Comparison of ENCODE assay signal across 8 cellular contexts in the genomic region with DNA sequence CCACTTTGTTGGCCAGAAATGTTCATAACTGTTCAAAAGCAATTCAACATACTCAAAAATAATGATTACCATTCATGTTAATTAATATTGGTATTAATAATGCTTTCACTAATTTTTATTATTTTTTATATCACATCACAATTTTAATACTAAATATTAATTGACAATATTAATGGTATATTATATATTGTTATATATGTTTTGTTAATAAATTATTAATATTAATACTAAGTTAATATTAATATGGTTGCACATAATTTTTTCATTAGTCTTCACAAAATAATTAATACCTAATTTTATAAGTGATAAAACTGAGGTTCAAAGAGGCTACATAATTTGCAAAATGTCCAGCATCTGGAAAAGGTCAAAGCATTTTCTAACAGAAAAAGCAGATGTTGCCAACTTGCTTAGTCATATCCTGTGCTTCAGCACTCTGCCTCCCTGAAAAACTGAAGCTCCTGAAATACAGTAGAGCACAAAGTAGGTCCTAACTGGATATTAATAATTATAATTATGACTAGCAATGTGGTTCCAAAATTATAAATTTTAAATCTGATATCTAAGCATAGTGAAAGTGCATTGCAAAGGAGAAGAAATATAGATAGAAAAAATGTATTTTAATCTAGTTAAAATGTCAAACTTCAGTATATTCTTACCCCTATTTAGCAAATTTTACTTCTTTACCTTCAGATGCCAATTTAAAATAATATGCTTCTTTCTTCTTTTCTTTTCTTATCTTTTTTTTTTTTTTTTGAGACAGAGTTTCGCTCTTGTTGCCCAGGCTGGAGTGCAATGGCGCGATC.
DNase-seq lines count a peak whose midpoint lies in the region; ATAC-seq, FAIRE-seq and TF ChIP-seq lines count a peak whose summit lies in the region.

No MANE protein-coding gene starts in this region.

- DNase-seq in ELR (ENCODE audit: low read depth) (peak; percentile 85), NCI-H226 (peak; percentile 53), GM12878 (ENCODE audit: low read depth, low spot score) (no peak), mesenchymal stem cell (peak; percentile 76), islet precursor cell (no peak), cerebellar cortex (ENCODE audit: low spot score) (no peak)
- no peak for DNase-seq in NK-92 treated with Interleukin-12 subunit alpha and Interleukin-12 subunit beta, amount 100 ng/mL, for 24 hours (lab: John Stamatoyannopoulos, UW)
- no peak for DNase-seq in activated CD4-positive, alpha-beta memory T cell treated with anti-CD3 and anti-CD28 coated beads, Interleukin-2, amount 10 ng/mL, durations not matched to agents 7 days and 5 days

- H3K27me3 ChIP-seq in GM12878 (replicated peaks in 1 of 2; ENCODE audit: control insufficient read depth in 2 of 2, insufficient read depth in 2 of 2, low read length in 1 of 2) (no peaks in the 10 kb centered on the region), mesenchymal stem cell (ENCODE audit: control insufficient read depth in 1 of 2, insufficient read depth in 1 of 2, low read length in 2 of 2) (no peaks in the 10 kb centered on the region)

- no peak overlapping the region for H4K8ac ChIP-seq in mesenchymal stem cell (ENCODE audit: low read length)

- no peak overlapping the region for H3K4me3 Mint-ChIP-seq in activated CD4-positive, alpha-beta memory T cell treated with anti-CD3 and anti-CD28 coated beads, Interleukin-2, amount 10 ng/mL, durations not matched to agents 7 days and 5 days

- in situ Hi-C loops in GM12878 (cut with MboI): loop anchor here (5.0 kb wide), 1 partner anchor 82 kb away; no protein-coding TSS in a partner anchor

- peaks cover 25% of the 10 kb centered on the region for H3K4me1 Mint-ChIP-seq in activated CD4-positive, alpha-beta memory T cell treated with anti-CD3 and anti-CD28 coated beads, Interleukin-2, amount 10 ng/mL, durations not matched to agents 7 days and 5 days

- no peaks in the 10 kb centered on the region; the same call in 1 of the 3 replicates for H3K9me3 ChIP-seq in GM12878 (replicated peaks; ENCODE audit: control insufficient read depth, insufficient read depth, low read length)
- no peaks in the 10 kb centered on the region for H3K9me3 ChIP-seq in mesenchymal stem cell (ENCODE audit: control insufficient read depth, low read length)

- H3K9me3 Mint-ChIP-seq in activated CD4-positive, alpha-beta memory T cell treated with anti-CD3 and anti-CD28 coated beads, Interleukin-2, amount 10 ng/mL, durations not matched to agents 7 days and 5 days: no peaks in the 10 kb centered on the region

- H3K27me3 Mint-ChIP-seq in activated CD4-positive, alpha-beta memory T cell treated with anti-CD3 and anti-CD28 coated beads, Interleukin-2, amount 10 ng/mL, durations not matched to agents 7 days and 5 days: no peaks in the 10 kb centered on the region

- TF ChIP-seq POLR2A in GM12878 (IDR thresholded peaks at IDR 0.05; ENCODE audit: low read depth, low read length): no peak

- H2AK5ac ChIP-seq in mesenchymal stem cell (ENCODE audit: low read length, severe bottlenecking): no peak overlapping the region

- H3K4me1 ChIP-seq in GM12878 (ENCODE audit: control insufficient read depth, insufficient read depth, low read length) (peaks cover 36% of the 10 kb centered on the region), mesenchymal stem cell (ENCODE audit: control insufficient read depth, insufficient read depth, low read depth, low read length) (peaks cover 3% of the 10 kb centered on the region)

- 93% methylated on average over 3 of the region's 3 CpGs for WGBS in GM12878 (ENCODE audit: insufficient coverage, insufficient replicate concordance, low lambda C conversion rate, missing lambda C conversion rate)
- 100% methylated on average over 2 of the region's 3 CpGs for WGBS in mesenchymal stem cell

- H3K36me3 Mint-ChIP-seq in activated CD4-positive, alpha-beta memory T cell treated with anti-CD3 and anti-CD28 coated beads, Interleukin-2, amount 10 ng/mL, durations not matched to agents 7 days and 5 days (ENCODE audit: low read depth): no peaks in the 10 kb centered on the region

- no peak for TF ChIP-seq EP300 in GM12878 (IDR thresholded peaks at IDR 0.05; ENCODE audit: borderline replicate concordance in 1 of 2, control insufficient read depth in 1 of 2, low read depth in 2 of 2, low read length in 2 of 2)

- no peak overlapping the region for H2AFZ ChIP-seq in GM12878 (ENCODE audit: control insufficient read depth, low read depth, low read length)
- no peak overlapping the region for H2AFZ ChIP-seq in mesenchymal stem cell (ENCODE audit: low read depth, low read length)

- H3K4ac ChIP-seq in mesenchymal stem cell (ENCODE audit: low read depth in 1 of 2, low read length in 2 of 2): no peak overlapping the region

- no peak overlapping the region for H3K23ac ChIP-seq in mesenchymal stem cell (ENCODE audit: low read length in 2 of 2)

- H3K27ac ChIP-seq in GM12878 (ENCODE audit: control insufficient read depth, insufficient read depth) (peak overlapping the region; percentile 83), mesenchymal stem cell (ENCODE audit: low read length, poor library complexity, severe bottlenecking) (no peak overlapping the region)

- H3K9ac ChIP-seq in GM12878 (ENCODE audit: control insufficient read depth, insufficient read depth, low read length): no peak overlapping the region
- peak overlapping the region; percentile 8 for H3K9ac ChIP-seq in mesenchymal stem cell (ENCODE audit: low read length)

- no peak overlapping the region for H4K91ac ChIP-seq in mesenchymal stem cell (ENCODE audit: low read length)

- H3K4me2 ChIP-seq in GM12878 (ENCODE audit: control insufficient read depth, insufficient read depth) (peak overlapping the region; percentile 77), mesenchymal stem cell (ENCODE audit: low read length, poor library complexity, severe bottlenecking) (no peak overlapping the region)

- TF ChIP-seq CTCF in GM12878 (IDR thresholded peaks at IDR 0.05 in 2 of 3, conservative IDR thresholded peaks at IDR 0.05 in 1 of 3; ENCODE audit: control insufficient read depth in 2 of 3, extremely low read depth in 1 of 3, insufficient read depth in 1 of 3, low read depth in 3 of 3, low read length in 3 of 3): no peak

- CTCF ChIA-PET in GM12878 (lab: Yijun Ruan, JAX): interaction anchor here (0.9 to 1.4 kb wide), 2 partner anchors 78 to 87 kb away, joined by 3 read pairs; no protein-coding TSS in a partner anchor
- CTCF ChIA-PET in activated CD4-positive, alpha-beta memory T cell treated with anti-CD3 and anti-CD28 coated beads, Interleukin-2, amount 10 ng/mL, durations not matched to agents 7 days and 5 days (lab: Charles Lee): no interaction called here

- H3K79me1 ChIP-seq in mesenchymal stem cell (replicated peaks; ENCODE audit: low read length, poor library complexity, severe bottlenecking): no peaks in the 10 kb centered on the region

- H3K36me3 ChIP-seq in GM12878 (ENCODE audit: control insufficient read depth in 2 of 2, insufficient read depth in 2 of 2, low read length in 1 of 2): no peaks in the 10 kb centered on the region
- H3K36me3 ChIP-seq in mesenchymal stem cell (ENCODE audit: control insufficient read depth in 1 of 2, insufficient read depth in 2 of 2, low read depth in 1 of 2, low read length in 2 of 2): no peaks in the 10 kb centered on the region

- H2BK12ac ChIP-seq in mesenchymal stem cell (ENCODE audit: low read length in 2 of 2): no peak overlapping the region

- no peak overlapping the region for H2BK5ac ChIP-seq in mesenchymal stem cell (ENCODE audit: low read depth, low read length, poor library complexity, severe bottlenecking)

- no peak for FAIRE-seq in GM12878 (lab: Jason Lieb, UNC)

- no peak overlapping the region for H3K4me3 ChIP-seq in GM12878
- no peak overlapping the region for H3K4me3 ChIP-seq in mesenchymal stem cell (ENCODE audit: insufficient read depth in 1 of 2, low read depth in 1 of 2, low read length in 2 of 2)

- H3K14ac ChIP-seq in mesenchymal stem cell (ENCODE audit: low read length in 2 of 2): no peak overlapping the region

- H3K18ac ChIP-seq in mesenchymal stem cell (ENCODE audit: low read depth in 1 of 2, low read length in 2 of 2): no peak overlapping the region

- no peaks in the 10 kb centered on the region for H4K20me1 ChIP-seq in GM12878 (ENCODE audit: control insufficient read depth, insufficient read depth)

- BruUV-seq in GM12878 (replicated peaks; lab: Mats Ljungman, UMichigan): TSS peak; percentile 65

- H3K27ac Mint-ChIP-seq in activated CD4-positive, alpha-beta memory T cell treated with anti-CD3 and anti-CD28 coated beads, Interleukin-2, amount 10 ng/mL, durations not matched to agents 7 days and 5 days: no peak overlapping the region

- POLR2A ChIA-PET in GM12878 (lab: Charles Lee): interaction anchor here (0.7 to 1.1 kb wide), 3 partner anchors 28 to 88 kb away, joined by 3 read pairs; no protein-coding TSS in a partner anchor
- POLR2A ChIA-PET in activated CD4-positive, alpha-beta memory T cell treated with anti-CD3 and anti-CD28 coated beads, Interleukin-2, amount 10 ng/mL, durations not matched to agents 7 days and 5 days (lab: Charles Lee): no interaction called here

- no peak overlapping the region for H2BK15ac ChIP-seq in mesenchymal stem cell (ENCODE audit: low read depth, poor library complexity, severe bottlenecking)

- H3K79me2 ChIP-seq in GM12878 (ENCODE audit: control insufficient read depth, insufficient read depth, low read length): no peaks in the 10 kb centered on the region

- TF ChIP-seq RAD21 in GM12878 (IDR thresholded peaks at IDR 0.05; ENCODE audit: insufficient read depth, low read depth, low read length): no peak

- ATAC-seq in GM12878: peak; percentile 28

- RAD21 ChIA-PET in GM12878 (lab: Charles Lee; ENCODE audit: unreplicated experiment): interaction anchor here (0.8 kb wide), 1 partner anchor 83 kb away, joined by 3 read pairs; no protein-coding TSS in a partner anchor

- no peak overlapping the region for H2BK120ac ChIP-seq in mesenchymal stem cell (ENCODE audit: low read depth, low read length)

- intact Hi-C loops in GM12878 (cut with micrococcal nuclease; ENCODE audit: unreplicated experiment): loop anchor here (2.0 to 5.0 kb wide), 3 partner anchors 33 to 108 kb away; no protein-coding TSS in a partner anchor

- SMC1A ChIA-PET in GM12878 (lab: Charles Lee; ENCODE audit: uncharacterized antibody, unreplicated experiment): interaction anchor here (1.5 to 2.5 kb wide), 3 partner anchors 11 to 85 kb away, joined by 3 to 9 read pairs (median 7); no protein-coding TSS in a partner anchor

TF ChIP-seq in GM12878, 131 proteins besides CTCF, POLR2A, EP300 and RAD21 (continues in another document):
- no peak for TF ChIP-seq MYC (IDR thresholded peaks at IDR 0.05; ENCODE audit: insufficient read depth, insufficient read length, insufficient replicate concordance, low read length, severe bottlenecking)
- TF ChIP-seq, protein P1, sequence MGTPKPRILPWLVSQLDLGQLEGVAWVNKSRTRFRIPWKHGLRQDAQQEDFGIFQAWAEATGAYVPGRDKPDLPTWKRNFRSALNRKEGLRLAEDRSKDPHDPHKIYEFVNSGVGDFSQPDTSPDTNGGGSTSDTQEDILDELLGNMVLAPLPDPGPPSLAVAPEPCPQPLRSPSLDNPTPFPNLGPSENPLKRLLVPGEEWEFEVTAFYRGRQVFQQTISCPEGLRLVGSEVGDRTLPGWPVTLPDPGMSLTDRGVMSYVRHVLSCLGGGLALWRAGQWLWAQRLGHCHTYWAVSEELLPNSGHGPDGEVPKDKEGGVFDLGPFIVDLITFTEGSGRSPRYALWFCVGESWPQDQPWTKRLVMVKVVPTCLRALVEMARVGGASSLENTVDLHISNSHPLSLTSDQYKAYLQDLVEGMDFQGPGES (IDR thresholded peaks at IDR 0.05): no peak

Comparison
In these comparisons a context has a peak if more than half of its experiments do, and no peak if none do; other contexts are left out.
1. DNase-seq: peak in ELR (single experiment), NCI-H226 (single experiment) and mesenchymal stem cell (single experiment); none in GM12878 (single experiment), NK-92 treated with Interleukin-12 subunit alpha and Interleukin-12 subunit beta, amount 100 ng/mL, for 24 hours (single experiment), islet precursor cell (single experiment), activated CD4-positive, alpha-beta memory T cell treated with anti-CD3 and anti-CD28 coated beads, Interleukin-2, amount 10 ng/mL, durations not matched to agents 7 days and 5 days (single experiment) and cerebellar cortex (single experiment).